Comparison of ENCODE assay signal across 23 cellular contexts in the genomic region with DNA sequence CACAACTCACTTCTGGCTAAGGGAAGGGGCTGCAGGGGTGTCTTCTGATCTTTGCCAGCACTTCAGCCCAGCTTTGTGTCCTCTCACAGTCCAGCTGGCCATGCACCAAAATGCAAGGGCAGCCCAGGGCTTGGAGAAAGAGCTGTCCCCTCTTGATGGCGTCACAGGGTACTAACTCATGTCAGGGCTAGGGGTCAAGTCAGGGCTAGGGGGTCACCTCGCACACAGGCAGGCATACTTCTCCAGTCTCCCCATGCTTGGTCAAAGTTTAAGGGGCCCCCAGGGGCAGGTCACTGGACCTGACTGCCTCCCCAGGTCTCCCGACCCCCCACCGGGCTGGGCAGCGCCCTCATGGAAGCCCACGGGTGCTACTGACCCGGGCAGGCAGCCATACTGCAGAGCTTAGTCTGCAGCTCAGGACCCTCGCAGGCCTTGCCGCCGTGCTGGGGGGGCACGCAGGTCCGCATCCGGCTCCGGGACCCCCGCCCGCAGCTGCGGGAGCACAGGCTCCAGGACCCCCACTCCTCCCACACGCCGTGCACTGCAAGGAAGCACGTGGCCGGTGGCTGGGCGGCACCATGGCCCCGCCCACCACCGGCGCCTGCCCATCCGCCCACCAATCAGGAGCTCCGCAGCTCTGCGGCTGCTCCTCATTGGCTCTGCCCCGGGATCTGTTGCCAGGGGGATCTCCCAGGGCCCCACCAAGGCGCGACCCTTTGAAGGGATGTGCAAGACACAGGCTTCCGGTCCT. TPM values are rescaled to one million over a fixed set of nuclear protein-coding genes. Genes with fewer than 3 reads are reported as not detected.
"Had no signal": no experiment of that assay in that cellular context is flagged by ENCODE, and none has a peak within 500 bp of the region (broad histone marks: within the 10 kb centered on the region; RNA-seq: fewer than 3 reads in every experiment).

No MANE protein-coding gene starts in this region.

- FAIRE-seq: small intestine had no signal

- H3K27ac Mint-ChIP-seq: activated naive CD4-positive, alpha-beta T cell treated with anti-CD3 and anti-CD28 coated beads, Interleukin-2, amount 50 U/mL, for 24 hours; dendritic cell treated with granulocyte-macrophage colony-stimulating factor and Interleukin-4, amounts not matched to agents 40 ng/mL and 50 ng/mL, for 4 days; stimulated activated effector memory CD8-positive, alpha-beta T cell treated with anti-CD3 and anti-CD28 coated beads, Interleukin-12 subunit alpha, Interleukin-12 subunit beta, amount 100 ng/mL, for 72 hours had no signal

- H3K9me3 ChIP-seq: stomach, suprapubic skin, vagina had no signal

- H3K4me1 ChIP-seq: parathyroid adenoma, suprapubic skin, vagina had no signal

- DNase-seq: activated CD4-positive, alpha-beta T cell treated with anti-CD3 and anti-CD28 coated beads for 1 hour; activated gamma-delta T cell treated with Interleukin-2 at 50 U/mL for 16 hours; activated T-cell treated with anti-CD3 and anti-CD28 coated beads, Interleukin-2, amount 50 U/mL, for 1 hour; aorta; effector CD4-positive, alpha-beta T cell; erythroblast; foreskin keratinocyte; nephron progenitor cell; nucleus accumbens; small intestine; stimulated activated CD4-positive, alpha-beta T cell treated with anti-CD3 and anti-CD28 coated beads, Interleukin-2, amount 100 ng/mL, for 24 hours; stomach; trophoblast cell had no signal

- H3K9me3 Mint-ChIP-seq: activated naive CD4-positive, alpha-beta T cell treated with anti-CD3 and anti-CD28 coated beads, Interleukin-2, amount 50 U/mL, for 24 hours; brain; dendritic cell treated with granulocyte-macrophage colony-stimulating factor and Interleukin-4, amounts not matched to agents 40 ng/mL and 50 ng/mL, for 4 days; memory B cell; nephron progenitor cell; stimulated activated effector memory CD8-positive, alpha-beta T cell treated with anti-CD3 and anti-CD28 coated beads, Interleukin-12 subunit alpha, Interleukin-12 subunit beta, amount 100 ng/mL, for 72 hours had no signal

- H3K27me3 Mint-ChIP-seq: activated naive CD4-positive, alpha-beta T cell treated with anti-CD3 and anti-CD28 coated beads, Interleukin-2, amount 50 U/mL, for 24 hours; memory B cell had no signal

- H3K36me3 Mint-ChIP-seq: activated naive CD4-positive, alpha-beta T cell treated with anti-CD3 and anti-CD28 coated beads, Interleukin-2, amount 50 U/mL, for 24 hours; memory B cell; stimulated activated effector memory CD8-positive, alpha-beta T cell treated with anti-CD3 and anti-CD28 coated beads, Interleukin-12 subunit alpha, Interleukin-12 subunit beta, amount 100 ng/mL, for 72 hours had no signal

- H3K4me3 Mint-ChIP-seq: activated naive CD4-positive, alpha-beta T cell treated with anti-CD3 and anti-CD28 coated beads, Interleukin-2, amount 50 U/mL, for 24 hours; brain; dendritic cell treated with granulocyte-macrophage colony-stimulating factor and Interleukin-4, amounts not matched to agents 40 ng/mL and 50 ng/mL, for 4 days; nephron progenitor cell; stimulated activated effector memory CD8-positive, alpha-beta T cell treated with anti-CD3 and anti-CD28 coated beads, Interleukin-12 subunit alpha, Interleukin-12 subunit beta, amount 100 ng/mL, for 72 hours had no signal

- H3K27me3 ChIP-seq: foreskin keratinocyte, stomach, suprapubic skin, vagina had no signal

- H3K9ac ChIP-seq: parathyroid adenoma had no signal

- H3K36me3 ChIP-seq: suprapubic skin, vagina had no signal

- H3K27ac ChIP-seq: foreskin keratinocyte, parathyroid adenoma, stomach, suprapubic skin, vagina, VCaP had no signal

- H3K4me3 ChIP-seq: stomach, suprapubic skin, vagina had no signal

RNA-seq across cellular contexts. Expression of a gene that starts 38.8 kb away (rescaled TPM):
- total RNA-seq: T-helper 2 cell treated with Interferon-gamma antibody and Interleukin-4, amounts not matched to agents 100 ng/mL and 5 ng/mL, for 36 hours had no signal
